In the genomic region with DNA sequence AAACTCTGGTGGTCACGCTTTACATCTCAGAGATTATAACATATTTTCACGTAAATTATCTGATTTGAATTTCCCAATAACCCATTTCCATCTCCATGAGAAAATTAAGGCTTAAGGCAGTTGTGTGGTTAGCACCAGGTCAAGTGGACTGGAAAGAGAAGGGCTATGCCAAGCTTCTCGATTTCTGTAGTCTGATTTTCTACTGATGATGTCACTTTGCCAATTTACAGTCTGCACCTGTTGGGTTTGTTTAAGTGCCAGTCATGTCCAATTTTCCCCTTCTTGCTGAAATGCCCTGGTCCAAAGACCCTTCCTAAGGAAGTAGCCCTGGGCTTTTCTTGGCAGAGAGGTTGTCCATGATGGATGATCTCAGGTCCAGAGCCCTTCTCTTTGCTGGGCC, we compare ENCODE assay signal across 23 cellular contexts.
DNase-seq lines count a peak whose midpoint lies in the region; ATAC-seq, FAIRE-seq and TF ChIP-seq lines count a peak whose summit lies in the region.
"Had no signal": no experiment of that assay in that cellular context is flagged by ENCODE, and none has a peak within 500 bp of the region (broad histone marks: within the 10 kb centered on the region; RNA-seq: fewer than 3 reads in every experiment).

No MANE protein-coding gene starts in this region.

- H3K36me3 Mint-ChIP-seq in neural crest cell (ENCODE audit: low read depth) = peaks cover 7% of the 10 kb centered on the region
- H3K36me3 Mint-ChIP-seq in WTC11 = peaks cover 4% of the 10 kb centered on the region; the same call in 1 of the 2 replicates
- H3K36me3 Mint-ChIP-seq: CD4-positive, CD25-positive, alpha-beta regulatory T cell; CD8-positive, alpha-beta memory T cell had no signal

- H3K27me3 Mint-ChIP-seq in neural crest cell (ENCODE audit: low read depth) = no peaks in the 10 kb centered on the region
- no peaks in the 10 kb centered on the region; the same call in 1 of the 2 replicates for H3K27me3 Mint-ChIP-seq in WTC11 (ENCODE audit: low read depth)
- H3K27me3 Mint-ChIP-seq: CD4-positive, CD25-positive, alpha-beta regulatory T cell; CD8-positive, alpha-beta memory T cell had no signal

- in situ Hi-C loops in HepG2 (cut with HindIII; ENCODE audit: extremely low pct_ligation_motif_present, low pct_unique_long_range_greater_than_20kb) (no loop called here), GM12878 (cut with MboI) (no loop called here)

- H3K9me3 ChIP-seq in HepG2 (ENCODE audit: low read length) (no peaks in the 10 kb centered on the region), right lobe of liver (no peaks in the 10 kb centered on the region), GM12878 (replicated peaks; ENCODE audit: control insufficient read depth, insufficient read depth, low read length) (no peaks in the 10 kb centered on the region)
- H3K9me3 ChIP-seq: BE2C had no signal

- H3K4me2 ChIP-seq in HepG2 (ENCODE audit: low read depth, low read length) (no peak overlapping the region), GM12878 (ENCODE audit: control insufficient read depth, insufficient read depth) (no peak overlapping the region)

- TF ChIP-seq CTCF in HepG2 (CRISPR knock-in tag; IDR thresholded peaks at IDR 0.05) (no peak), right lobe of liver (IDR thresholded peaks at IDR 0.05) (no peak), GM12878 (IDR thresholded peaks at IDR 0.05 in 2 of 3, conservative IDR thresholded peaks at IDR 0.05 in 1 of 3; ENCODE audit: control insufficient read depth in 2 of 3, extremely low read depth in 1 of 3, insufficient read depth in 1 of 3, low read depth in 3 of 3, low read length in 3 of 3) (no peak), neural crest cell (conservative IDR thresholded peaks at IDR 0.05) (no peak), WTC11 (IDR thresholded peaks at IDR 0.05) (no peak)

- H4K20me1 ChIP-seq in HepG2 (ENCODE audit: insufficient read depth, low read length) = no peaks in the 10 kb centered on the region
- no peaks in the 10 kb centered on the region for H4K20me1 ChIP-seq in GM12878 (ENCODE audit: control insufficient read depth, insufficient read depth)

- H2AFZ ChIP-seq in HepG2 (ENCODE audit: low read length) (no peak overlapping the region), GM12878 (ENCODE audit: control insufficient read depth, low read depth, low read length) (no peak overlapping the region)

- CTCF ChIA-PET in HepG2 (lab: Yijun Ruan, JAX; ENCODE audit: low intra/inter-chr PET ratio, low total read pairs) (no interaction called here), GM12878 (lab: Yijun Ruan, JAX) (interaction anchor here (0.6 kb wide), 1 partner anchor 120 kb away, joined by 4 read pairs; no protein-coding TSS in a partner anchor), WTC11 (lab: Charles Lee) (no interaction called here)

- peaks cover 12% of the 10 kb centered on the region for H3K9me3 Mint-ChIP-seq in neural crest cell
- peaks cover 12% of the 10 kb centered on the region for H3K9me3 Mint-ChIP-seq in WTC11

- SMC1A ChIA-PET in GM12878 (lab: Charles Lee; ENCODE audit: uncharacterized antibody, unreplicated experiment) = interaction anchor here (0.9 to 1.8 kb wide), 7 partner anchors 10 to 184 kb away, joined by 3 to 5 read pairs (median 4); no protein-coding TSS in a partner anchor

- H3K27ac ChIP-seq in HepG2 (ENCODE audit: extremely low read length, insufficient read depth, low read length) (no peak overlapping the region), right lobe of liver (no peak overlapping the region), GM12878 (ENCODE audit: control insufficient read depth, insufficient read depth) (no peak overlapping the region)

- no peak for TF ChIP-seq RAD21 in HepG2 (CRISPR knock-in tag; IDR thresholded peaks at IDR 0.05)
- TF ChIP-seq RAD21 in GM12878 (IDR thresholded peaks at IDR 0.05; ENCODE audit: insufficient read depth, low read depth, low read length) = no peak

- TF ChIP-seq POLR2A in HepG2 (IDR thresholded peaks at IDR 0.05; ENCODE audit: insufficient read depth in 1 of 2, low read depth in 2 of 2, low read length in 2 of 2) = no peak
- no peak for TF ChIP-seq POLR2A in right lobe of liver (IDR thresholded peaks at IDR 0.05)
- no peak for TF ChIP-seq POLR2A in GM12878 (IDR thresholded peaks at IDR 0.05; ENCODE audit: low read depth, low read length)

- H3K9ac ChIP-seq in HepG2 (ENCODE audit: insufficient read depth, low read depth, low read length) (no peak overlapping the region), GM12878 (ENCODE audit: control insufficient read depth, insufficient read depth, low read length) (no peak overlapping the region)

- ATAC-seq in HepG2 (no peak), right lobe of liver (no peak), GM12878 (peak; percentile 31; the same call in 1 of the 3 replicates), WTC11 (no peak)

- H3K36me3 ChIP-seq in HepG2 (replicated peaks in 1 of 2; ENCODE audit: control insufficient read depth in 1 of 2, insufficient read depth in 2 of 2, low read length in 2 of 2) = no peaks in the 10 kb centered on the region
- H3K36me3 ChIP-seq in right lobe of liver = no peaks in the 10 kb centered on the region
- H3K36me3 ChIP-seq in GM12878 (ENCODE audit: control insufficient read depth in 2 of 2, insufficient read depth in 2 of 2, low read length in 1 of 2) = no peaks in the 10 kb centered on the region
- H3K36me3 ChIP-seq: BE2C had no signal

- FAIRE-seq in HepG2 (lab: Jason Lieb, UNC) = no peak
- no peak for FAIRE-seq in GM12878 (lab: Jason Lieb, UNC)
- FAIRE-seq: A204.1, GM12891, GM19239, H1, HTR-8/SVneo had no signal

- no peaks in the 10 kb centered on the region for H3K4me1 ChIP-seq in HepG2 (ENCODE audit: insufficient read depth, low read length)
- H3K4me1 ChIP-seq in right lobe of liver = no peaks in the 10 kb centered on the region
- H3K4me1 ChIP-seq in GM12878 (ENCODE audit: control insufficient read depth, insufficient read depth, low read length) = no peaks in the 10 kb centered on the region
- H3K4me1 ChIP-seq: BE2C had no signal

- no TSS peak for BruUV-seq in HepG2 (replicated peaks; lab: Mats Ljungman, UMichigan)
- BruUV-seq in GM12878 (replicated peaks; lab: Mats Ljungman, UMichigan) = no TSS peak

- H3K4me1 Mint-ChIP-seq in neural crest cell (peaks cover 52% of the 10 kb centered on the region), WTC11 (peaks cover 28% of the 10 kb centered on the region)
- H3K4me1 Mint-ChIP-seq: CD4-positive, CD25-positive, alpha-beta regulatory T cell; CD8-positive, alpha-beta memory T cell had no signal

- intact Hi-C loops in HepG2 (cut with micrococcal nuclease; ENCODE audit: unreplicated experiment) (no loop called here), right lobe of liver (cut with DNase I) (no loop called here), GM12878 (cut with micrococcal nuclease; ENCODE audit: unreplicated experiment) (no loop called here)

- H3K27me3 ChIP-seq in HepG2 (ENCODE audit: control insufficient read depth in 1 of 2, insufficient read depth in 2 of 2, low read length in 2 of 2) (no peaks in the 10 kb centered on the region), right lobe of liver (no peaks in the 10 kb centered on the region), GM12878 (replicated peaks in 1 of 2; ENCODE audit: control insufficient read depth in 2 of 2, insufficient read depth in 2 of 2, low read length in 1 of 2) (no peaks in the 10 kb centered on the region)
- H3K27me3 ChIP-seq: BE2C had no signal

- DNase-seq in HepG2 (ENCODE audit: low spot score) = no peak
- no peak for DNase-seq in right lobe of liver
- DNase-seq in GM12878 (ENCODE audit: low read depth, low spot score) = no peak
- no peak for DNase-seq in neural crest cell (ENCODE audit: low read depth, low spot score)
- DNase-seq in putamen (ENCODE audit: low spot score) = no peak
- DNase-seq in WTC11 (ENCODE audit: low spot score) = no peak
- no peak for DNase-seq in NCI-H128 (lab: John Stamatoyannopoulos, UW; ENCODE audit: unreplicated experiment)
- DNase-seq: ACHN; BE2C; C1 segment of cervical spinal cord; CD4-positive, CD25-positive, alpha-beta regulatory T cell; CD8-positive, alpha-beta memory T cell; COR-L47; DMS 273 treated with DMSO at 0.1 percent for 48 hours; DMS53; DND-41; EL; H9 had no signal

- H3K4me3 ChIP-seq in HepG2 (replicated peaks in 1 of 3; ENCODE audit: insufficient read depth in 1 of 3, low read depth in 2 of 3, low read length in 3 of 3) (no peak overlapping the region), right lobe of liver (no peak overlapping the region), GM12878 (no peak overlapping the region)

- H3K79me2 ChIP-seq in HepG2 (ENCODE audit: insufficient read depth, low read length) (no peaks in the 10 kb centered on the region), GM12878 (ENCODE audit: control insufficient read depth, insufficient read depth, low read length) (no peaks in the 10 kb centered on the region)

- RAD21 ChIA-PET in GM12878 (lab: Charles Lee; ENCODE audit: unreplicated experiment) = interaction anchor here (1.1 kb wide), 1 partner anchor 184 kb away, joined by 3 read pairs; no protein-coding TSS in a partner anchor

- no peak for TF ChIP-seq EP300 in HepG2 (IDR thresholded peaks at IDR 0.05; ENCODE audit: low read depth in 2 of 2, low read length in 2 of 2)
- TF ChIP-seq EP300 in HepG2 (CRISPR knock-in tag; IDR thresholded peaks at IDR 0.05; ENCODE audit: borderline replicate concordance) = no peak
- no peak for TF ChIP-seq EP300 in GM12878 (IDR thresholded peaks at IDR 0.05; ENCODE audit: borderline replicate concordance in 1 of 2, control insufficient read depth in 1 of 2, low read depth in 2 of 2, low read length in 2 of 2)

- POLR2A ChIA-PET in HepG2 (lab: Yijun Ruan, JAX) (no interaction called here), GM12878 (lab: Charles Lee) (interaction anchor here (0.5 kb wide), 1 partner anchor 27 kb away, joined by 6 read pairs; no protein-coding TSS in a partner anchor), WTC11 (lab: Charles Lee) (no interaction called here)

- 0% methylated on average over 3 of the region's 3 CpGs for WGBS in HepG2 (ENCODE audit: low lambda C conversion rate)
- 37% methylated on average over 3 of the region's 3 CpGs for WGBS in right lobe of liver (ENCODE audit: insufficient coverage, low coverage, low lambda C conversion rate, missing lambda C conversion rate)
- 0% methylated on average over 3 of the region's 3 CpGs for WGBS in GM12878 (ENCODE audit: insufficient coverage, insufficient replicate concordance, low lambda C conversion rate, missing lambda C conversion rate)

- no peak overlapping the region for H3K4me3 Mint-ChIP-seq in neural crest cell
- H3K4me3 Mint-ChIP-seq in WTC11 = no peak overlapping the region
- H3K4me3 Mint-ChIP-seq: CD4-positive, CD25-positive, alpha-beta regulatory T cell; CD8-positive, alpha-beta memory T cell; H9 had no signal

- H3K27ac Mint-ChIP-seq in neural crest cell (ENCODE audit: unreplicated experiment) = peak overlapping the region; percentile 17
- H3K27ac Mint-ChIP-seq in WTC11 = no peak overlapping the region
- H3K27ac Mint-ChIP-seq: CD4-positive, CD25-positive, alpha-beta regulatory T cell; CD8-positive, alpha-beta memory T cell; H9 had no signal

TF ChIP-seq in HepG2, 621 proteins besides CTCF, POLR2A, EP300 and RAD21 (continues in another document):
- peak; percentile 71 for TF ChIP-seq ATF7 (IDR thresholded peaks at IDR 0.05)
- TF ChIP-seq ATF7 (CRISPR knock-in tag; IDR thresholded peaks at IDR 0.05) = no peak

TF ChIP-seq in GM12878, 131 proteins besides CTCF, POLR2A, EP300 and RAD21 (continues in another document):
- TF ChIP-seq ATF7 (IDR thresholded peaks at IDR 0.05; ENCODE audit: low read depth) = peak; percentile 41; the same call in 1 of the 2 replicates

TF ChIP-seq in WTC11, 78 proteins besides CTCF, POLR2A, EP300 and RAD21 (continues in another document):
- TF ChIP-seq ESRRA (CRISPR knock-in tag; IDR thresholded peaks at IDR 0.05; ENCODE audit: borderline replicate concordance) = no peak
